ENCODE assay signal across 8 cellular contexts in the genomic region with DNA sequence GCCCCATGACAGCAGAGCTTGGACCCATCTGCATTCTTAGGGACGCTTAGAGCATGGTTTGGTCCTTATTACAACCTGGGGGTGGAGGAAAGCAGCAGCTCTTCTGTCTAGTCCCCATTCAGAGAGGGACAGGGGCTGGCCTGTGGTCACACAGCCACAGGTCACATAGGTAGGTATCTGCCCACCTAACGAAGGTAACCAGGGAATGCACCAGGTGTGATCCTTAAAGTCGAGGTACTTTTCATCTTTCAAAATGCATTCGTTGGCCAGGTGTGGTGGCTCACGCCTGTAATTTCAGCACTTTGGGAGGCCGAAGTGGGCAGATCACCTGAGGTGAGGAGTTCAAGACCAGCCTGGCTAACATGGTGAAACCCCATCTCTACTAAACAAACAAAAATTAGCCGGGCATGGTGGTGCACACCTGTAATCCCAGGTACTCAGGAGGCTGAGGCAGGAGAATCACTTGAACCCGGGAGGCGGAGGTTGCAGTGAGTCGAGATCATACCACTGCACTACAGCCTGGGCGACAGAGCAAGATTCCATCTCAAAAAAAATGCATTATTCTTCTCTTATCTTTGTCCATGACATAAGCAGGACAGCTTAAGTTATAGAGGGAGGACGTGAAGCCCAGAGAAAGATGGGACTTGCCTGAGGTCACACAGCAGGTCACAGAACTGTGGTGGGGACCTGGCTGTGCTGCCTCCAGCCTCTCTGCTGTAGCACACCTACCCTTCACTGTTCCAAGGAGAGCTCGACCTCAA. TPM values are rescaled to one million over a fixed set of nuclear protein-coding genes. Genes with fewer than 3 reads are reported as not detected.
DNase-seq lines count a peak whose midpoint lies in the region; ATAC-seq, FAIRE-seq and TF ChIP-seq lines count a peak whose summit lies in the region.
"Not testable (repeated sequence)": the region's sequence is repeated elsewhere in the genome, so short reads cannot be mapped to it uniquely, and the experiment has no call there.

No MANE protein-coding gene starts in this region.

- not testable (repeated sequence) for TF ChIP-seq CTCF in A549 (IDR thresholded peaks at IDR 0.05); NB4 (IDR thresholded peaks at IDR 0.05; ENCODE audit: low read depth, low read length); choroid plexus epithelial cell (conservative IDR thresholded peaks at IDR 0.05; ENCODE audit: low read depth, low read length); heart left ventricle (IDR thresholded peaks at IDR 0.05); nephron progenitor cell (IDR thresholded peaks at IDR 0.05)

- H3K36me3 ChIP-seq in CD8-positive, alpha-beta memory T cell (ENCODE audit: insufficient read depth, low read length): not testable (repeated sequence)
- peaks cover 0 to 17% (median 0%) of the 10 kb centered on the region in 9 donors for H3K36me3 ChIP-seq in heart left ventricle

- ATAC-seq in A549; heart left ventricle; stimulated activated naive B cell treated with anti-CD40 and anti-IgM and Interleukin-4, amounts not matched to agents 10 μg/mL and 1 μg/mL and 100 μg/mL, for 72 hours (replicated peaks): not testable (repeated sequence)

- WGBS in A549 (ENCODE audit: missing lambda C conversion rate): 87% methylated on average over 13 of the region's 13 CpGs
- WGBS in heart left ventricle, 4 donors: 91 to 97% (median 94%) methylated on average over 13 of the region's 13 CpGs

- peak overlapping the region; percentile 97; the same call in 2 of the 3 replicates for H3K4me2 ChIP-seq in A549

- not testable (repeated sequence) for FAIRE-seq in A549 (lab: Jason Lieb, UNC)

- peaks cover 0 to 11% (median 1%) of the 10 kb centered on the region in 3 donors for H3K4me1 Mint-ChIP-seq in CD8-positive, alpha-beta memory T cell
- H3K4me1 Mint-ChIP-seq in activated T-helper 1 cell treated with anti-CD3 and anti-CD28 coated beads, Interleukin-12 subunit alpha, Interleukin-12 subunit beta, Interleukin-2, Interleukin-4 antibody, amounts not matched to agents 30 ng/mL and 10 ng/mL and 1 ng/mL, durations not matched to agents 14 hours and 24 hours and 36 hours (ENCODE audit: low read depth): peaks cover 11% of the 10 kb centered on the region
- peaks cover 17% of the 10 kb centered on the region for H3K4me1 Mint-ChIP-seq in nephron progenitor cell
- peaks cover 7 to 17% of the 10 kb centered on the region in 2 donors for H3K4me1 Mint-ChIP-seq in stimulated activated naive B cell treated with anti-CD40 and anti-IgM and Interleukin-4, amounts not matched to agents 10 μg/mL and 1 μg/mL and 100 μg/mL, for 72 hours

- not testable (repeated sequence) for H3K36me3 Mint-ChIP-seq in CD8-positive, alpha-beta memory T cell; activated T-helper 1 cell treated with anti-CD3 and anti-CD28 coated beads, Interleukin-12 subunit alpha, Interleukin-12 subunit beta, Interleukin-2, Interleukin-4 antibody, amounts not matched to agents 30 ng/mL and 10 ng/mL and 1 ng/mL, durations not matched to agents 14 hours and 24 hours and 36 hours (ENCODE audit: low read depth); stimulated activated naive B cell treated with anti-CD40 and anti-IgM and Interleukin-4, amounts not matched to agents 10 μg/mL and 1 μg/mL and 100 μg/mL, for 72 hours
- H3K36me3 Mint-ChIP-seq in nephron progenitor cell (ENCODE audit: low read depth): peaks cover 15% of the 10 kb centered on the region

- TF ChIP-seq EP300 in A549 (IDR thresholded peaks at IDR 0.05): not testable (repeated sequence)

- H3K27me3 Mint-ChIP-seq in CD8-positive, alpha-beta memory T cell: peaks cover 8 to 11% of the 10 kb centered on the region in 2 donors
- peaks cover 35% of the 10 kb centered on the region for H3K27me3 Mint-ChIP-seq in activated T-helper 1 cell treated with anti-CD3 and anti-CD28 coated beads, Interleukin-12 subunit alpha, Interleukin-12 subunit beta, Interleukin-2, Interleukin-4 antibody, amounts not matched to agents 30 ng/mL and 10 ng/mL and 1 ng/mL, durations not matched to agents 14 hours and 24 hours and 36 hours (ENCODE audit: insufficient read depth)
- H3K27me3 Mint-ChIP-seq in nephron progenitor cell (ENCODE audit: low read depth, poor library complexity): not testable (repeated sequence)
- H3K27me3 Mint-ChIP-seq in stimulated activated naive B cell treated with anti-CD40 and anti-IgM and Interleukin-4, amounts not matched to agents 10 μg/mL and 1 μg/mL and 100 μg/mL, for 72 hours: peaks cover 10 to 21% of the 10 kb centered on the region in 2 donors

- not testable (repeated sequence) for H3K4me3 ChIP-seq in A549; CD8-positive, alpha-beta memory T cell (ENCODE audit: low read length)
- H3K4me3 ChIP-seq in NB4 (ENCODE audit: low read depth, low read length): peak overlapping the region; percentile 71
- H3K4me3 ChIP-seq in choroid plexus epithelial cell (ENCODE audit: low read depth, low read length): peak overlapping the region; percentile 74
- H3K4me3 ChIP-seq in heart left ventricle: peak overlapping the region in 7 of 12 donors; percentile 85 to 99 (median 97)

- not testable (repeated sequence) for TF ChIP-seq POLR2A in A549 (IDR thresholded peaks at IDR 0.05; ENCODE audit: low read length); NB4 (IDR thresholded peaks at IDR 0.05; ENCODE audit: extremely low read depth, insufficient read length); heart left ventricle (IDR thresholded peaks at IDR 0.05)

- H3K4me1 ChIP-seq in A549 (peaks cover 17% of the 10 kb centered on the region; the same call in 2 of the 3 replicates), heart left ventricle (peaks cover 0 to 28% (median 16%) of the 10 kb centered on the region in 12 donors)
- H3K4me1 ChIP-seq in CD8-positive, alpha-beta memory T cell (ENCODE audit: insufficient read depth, low read length): peaks cover 13% of the 10 kb centered on the region

- H3K27ac Mint-ChIP-seq in CD8-positive, alpha-beta memory T cell: peak overlapping the region in 2 of 8 donors; percentile 29 to 94
- not testable (repeated sequence) for H3K27ac Mint-ChIP-seq in activated T-helper 1 cell treated with anti-CD3 and anti-CD28 coated beads, Interleukin-12 subunit alpha, Interleukin-12 subunit beta, Interleukin-2, Interleukin-4 antibody, amounts not matched to agents 30 ng/mL and 10 ng/mL and 1 ng/mL, durations not matched to agents 14 hours and 24 hours and 36 hours; nephron progenitor cell; stimulated activated naive B cell treated with anti-CD40 and anti-IgM and Interleukin-4, amounts not matched to agents 10 μg/mL and 1 μg/mL and 100 μg/mL, for 72 hours

- POLR2A ChIA-PET in A549 (lab: Yijun Ruan, JAX); CD8-positive, alpha-beta memory T cell (lab: Charles Lee): not testable (repeated sequence)

- not testable (repeated sequence) for H3K9me3 Mint-ChIP-seq in CD8-positive, alpha-beta memory T cell; activated T-helper 1 cell treated with anti-CD3 and anti-CD28 coated beads, Interleukin-12 subunit alpha, Interleukin-12 subunit beta, Interleukin-2, Interleukin-4 antibody, amounts not matched to agents 30 ng/mL and 10 ng/mL and 1 ng/mL, durations not matched to agents 14 hours and 24 hours and 36 hours; nephron progenitor cell; stimulated activated naive B cell treated with anti-CD40 and anti-IgM and Interleukin-4, amounts not matched to agents 10 μg/mL and 1 μg/mL and 100 μg/mL, for 72 hours

- CTCF ChIA-PET in A549 (lab: Yijun Ruan, JAX): interaction anchor here (0.6 to 12.4 kb wide), 6 partner anchors 9 to 213 kb away, joined by 3 to 171 read pairs (median 18); no protein-coding TSS in a partner anchor
- CTCF ChIA-PET in CD8-positive, alpha-beta memory T cell (lab: Charles Lee): not testable (repeated sequence)

- not testable (repeated sequence) for DNase-seq in A549 (ENCODE audit: low read depth in 1 of 2, low spot score in 1 of 2); CD8-positive, alpha-beta memory T cell; NB4 (ENCODE audit: low read depth); activated T-helper 1 cell treated with anti-CD3 and anti-CD28 coated beads, Interleukin-12 subunit alpha, Interleukin-12 subunit beta, Interleukin-2, Interleukin-4 antibody, amounts not matched to agents 30 ng/mL and 10 ng/mL and 1 ng/mL, durations not matched to agents 14 hours and 24 hours and 36 hours (ENCODE audit: low spot score); choroid plexus epithelial cell (ENCODE audit: low read depth); heart left ventricle; nephron progenitor cell; stimulated activated naive B cell treated with anti-CD40 and anti-IgM and Interleukin-4, amounts not matched to agents 10 μg/mL and 1 μg/mL and 100 μg/mL, for 72 hours

- intact Hi-C loops in activated T-helper 1 cell treated with anti-CD3 and anti-CD28 coated beads, Interleukin-12 subunit alpha, Interleukin-12 subunit beta, Interleukin-2, Interleukin-4 antibody, amounts not matched to agents 30 ng/mL and 10 ng/mL and 1 ng/mL, durations not matched to agents 14 hours and 24 hours and 36 hours (cut with micrococcal nuclease); heart left ventricle (cut with DNase I): not testable (repeated sequence)

- not testable (repeated sequence) for TF ChIP-seq RAD21 in A549 (conservative IDR thresholded peaks at IDR 0.05 in 1 of 2, IDR thresholded peaks at IDR 0.05 in 1 of 2)

- not testable (repeated sequence) for H3K9me3 ChIP-seq in A549; CD8-positive, alpha-beta memory T cell (ENCODE audit: low read length); heart left ventricle

- peak overlapping the region in 1 of 2 experiments; percentile 95; a peak in 1 of 6 replicates for H3K27ac ChIP-seq in A549
- not testable (repeated sequence) for H3K27ac ChIP-seq in CD8-positive, alpha-beta memory T cell (ENCODE audit: low read depth, low read length)
- peak overlapping the region in 2 of 12 donors; percentile 84 to 85 for H3K27ac ChIP-seq in heart left ventricle

- peak overlapping the region; percentile 17 to 71 (median 44) for H3K4me3 Mint-ChIP-seq in CD8-positive, alpha-beta memory T cell
- peak overlapping the region; percentile 62 for H3K4me3 Mint-ChIP-seq in activated T-helper 1 cell treated with anti-CD3 and anti-CD28 coated beads, Interleukin-12 subunit alpha, Interleukin-12 subunit beta, Interleukin-2, Interleukin-4 antibody, amounts not matched to agents 30 ng/mL and 10 ng/mL and 1 ng/mL, durations not matched to agents 14 hours and 24 hours and 36 hours
- H3K4me3 Mint-ChIP-seq in nephron progenitor cell: peak overlapping the region; percentile 59
- peak overlapping the region; percentile 25 to 85 for H3K4me3 Mint-ChIP-seq in stimulated activated naive B cell treated with anti-CD40 and anti-IgM and Interleukin-4, amounts not matched to agents 10 μg/mL and 1 μg/mL and 100 μg/mL, for 72 hours

- H3K27me3 ChIP-seq in CD8-positive, alpha-beta memory T cell (ENCODE audit: insufficient read depth, low read length, poor library complexity, severe bottlenecking): not testable (repeated sequence)
- H3K27me3 ChIP-seq in heart left ventricle: peaks cover 0 to 18% (median 0%) of the 10 kb centered on the region in 9 donors

RNA-seq across cellular contexts. Expression of gene CERCAM, which starts 1.5 kb away (rescaled TPM):
- polyA plus RNA-seq in A549 (2011; rRNA removed) (16.5 and 16.6 TPM in 2 replicates), A549 (2017; fragmentation: RNase III; extraction: RNeasy Plus Mini Kit Qiagen cat#74134 plus additional on column Dnase treatment) (26.1 to 33.3 TPM (median 28.5 TPM) in 3 replicates), heart left ventricle (10 to 100 TPM in 1 of 2 donors, 1 to 10 TPM in 1; 5.3 to 10.7 TPM)
- 40.4 and 54.7 TPM in 2 replicates for polyA plus RNA-seq in A549 (2012; cell fraction: cytosol; rRNA removed)
- polyA plus RNA-seq in A549 (2012; cell fraction: nucleus; rRNA removed): 77.9 and 93.5 TPM in 2 replicates
- 20.1 and 20.5 TPM in 2 replicates for polyA minus RNA-seq in A549 (2011; rRNA and poly(A)+ RNA removed)
- total RNA-seq in CD8-positive, alpha-beta memory T cell: 1 to 10 TPM; 1.9 to 2.6 TPM
- 1.1 TPM for polyA plus RNA-seq in CD8-positive, alpha-beta memory T cell
- 0.86 and 1.6 TPM in 2 replicates for total RNA-seq in activated T-helper 1 cell treated with anti-CD3 and anti-CD28 coated beads, Interleukin-12 subunit alpha, Interleukin-12 subunit beta, Interleukin-2, Interleukin-4 antibody, amounts not matched to agents 30 ng/mL and 10 ng/mL and 1 ng/mL, durations not matched to agents 14 hours and 24 hours and 36 hours
- total RNA-seq in heart left ventricle: 10 to 100 TPM in 7 of 9 donors, 1 to 10 TPM in 2; 5.9 to 30.0 (median 11.8) TPM

RNA-seq across cellular contexts. Expression of gene ODF2, which starts 33.6 kb away (rescaled TPM):
- polyA plus RNA-seq in A549 (2011; rRNA removed): 22.9 and 24.7 TPM in 2 replicates
- 23.0 and 24.6 TPM in 2 replicates for polyA plus RNA-seq in A549 (2012; cell fraction: cytosol; rRNA removed)
- polyA plus RNA-seq in A549 (2012; cell fraction: nucleus; rRNA removed): 74.3 and 90.1 TPM in 2 replicates
- 29.6 to 32.0 TPM (median 30.5 TPM) in 3 replicates for polyA plus RNA-seq in A549 (2017; fragmentation: RNase III; extraction: RNeasy Plus Mini Kit Qiagen cat#74134 plus additional on column Dnase treatment)
- polyA minus RNA-seq in A549 (2011; rRNA and poly(A)+ RNA removed): 13.6 and 14.4 TPM in 2 replicates
- 10 to 100 TPM; 64.2 to 65.0 TPM for total RNA-seq in CD8-positive, alpha-beta memory T cell
- 31.4 TPM for polyA plus RNA-seq in CD8-positive, alpha-beta memory T cell
- 55.6 and 57.6 TPM in 2 replicates for total RNA-seq in activated T-helper 1 cell treated with anti-CD3 and anti-CD28 coated beads, Interleukin-12 subunit alpha, Interleukin-12 subunit beta, Interleukin-2, Interleukin-4 antibody, amounts not matched to agents 30 ng/mL and 10 ng/mL and 1 ng/mL, durations not matched to agents 14 hours and 24 hours and 36 hours
- total RNA-seq in heart left ventricle: 10 to 100 TPM; 10.9 to 20.9 (median 13.7) TPM
- 10 to 100 TPM in 1 of 2 donors, 1 to 10 TPM in 1; 8.0 to 25.5 TPM for polyA plus RNA-seq in heart left ventricle

RNA-seq across cellular contexts. Expression of gene URM1, which starts 51.0 kb away (rescaled TPM):
- polyA plus RNA-seq in A549 (2011; rRNA removed): 43.6 and 61.6 TPM in 2 replicates
- polyA plus RNA-seq in A549 (2012; cell fraction: cytosol; rRNA removed): 66.7 and 75.4 TPM in 2 replicates
- 71.3 and 83.4 TPM in 2 replicates for polyA plus RNA-seq in A549 (2012; cell fraction: nucleus; rRNA removed)
- 49.5 to 50.6 TPM (median 49.7 TPM) in 3 replicates for polyA plus RNA-seq in A549 (2017; fragmentation: RNase III; extraction: RNeasy Plus Mini Kit Qiagen cat#74134 plus additional on column Dnase treatment)
- polyA minus RNA-seq in A549 (2011; rRNA and poly(A)+ RNA removed): 43.8 and 52.7 TPM in 2 replicates
- total RNA-seq in CD8-positive, alpha-beta memory T cell: 100 to 1,000 TPM; 100 to 108 TPM
- 56.3 TPM for polyA plus RNA-seq in CD8-positive, alpha-beta memory T cell
- 81.6 and 82.6 TPM in 2 replicates for total RNA-seq in activated T-helper 1 cell treated with anti-CD3 and anti-CD28 coated beads, Interleukin-12 subunit alpha, Interleukin-12 subunit beta, Interleukin-2, Interleukin-4 antibody, amounts not matched to agents 30 ng/mL and 10 ng/mL and 1 ng/mL, durations not matched to agents 14 hours and 24 hours and 36 hours
- total RNA-seq in heart left ventricle: 10 to 100 TPM; 34.4 to 55.5 (median 45.4) TPM
- 10 to 100 TPM; 30.2 to 85.6 TPM for polyA plus RNA-seq in heart left ventricle
